16 cellular contexts compared by ENCODE assay signal in the genomic region with DNA sequence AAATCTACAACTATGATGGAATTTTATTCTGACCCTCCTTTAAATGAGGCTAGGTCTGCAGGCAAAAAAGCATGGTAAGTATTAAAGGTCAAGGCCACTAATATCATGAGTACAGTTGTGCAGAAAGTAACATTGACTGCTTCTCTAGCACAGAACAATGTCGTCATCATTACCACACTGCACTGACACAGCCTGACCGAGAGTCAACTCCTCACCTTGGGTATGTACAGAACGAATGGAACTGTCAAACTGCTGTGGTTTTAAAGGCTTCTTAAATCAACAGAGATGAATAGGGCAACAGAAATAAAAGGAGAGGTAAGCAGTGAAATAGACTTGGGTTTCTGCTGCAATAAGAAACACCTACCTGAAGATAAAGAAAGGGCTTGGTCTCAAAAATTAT.
DNase-seq lines count a peak whose midpoint lies in the region; ATAC-seq, FAIRE-seq and TF ChIP-seq lines count a peak whose summit lies in the region.
"Had no signal": no experiment of that assay in that cellular context is flagged by ENCODE, and none has a peak within 500 bp of the region (broad histone marks: within the 10 kb centered on the region; RNA-seq: fewer than 3 reads in every experiment).

No MANE protein-coding gene starts in this region.

- H4K20me1 ChIP-seq in GM12878 (ENCODE audit: control insufficient read depth, insufficient read depth) = no peaks in the 10 kb centered on the region
- H4K20me1 ChIP-seq: BLaER1 had no signal

- H3K4me3 ChIP-seq in GM12878 = no peak overlapping the region
- H3K4me3 ChIP-seq in ovary = no peak overlapping the region
- H3K4me3 ChIP-seq: BLaER1 had no signal

- H3K4me2 ChIP-seq in GM12878 (ENCODE audit: control insufficient read depth, insufficient read depth) = no peak overlapping the region
- H3K4me2 ChIP-seq: BLaER1 had no signal

- no peak overlapping the region for H3K4me3 Mint-ChIP-seq in neural crest cell
- H3K4me3 Mint-ChIP-seq: CD4-positive, CD25-positive, alpha-beta regulatory T cell had no signal

- H3K9ac ChIP-seq in GM12878 (ENCODE audit: control insufficient read depth, insufficient read depth, low read length) = no peak overlapping the region
- H3K9ac ChIP-seq: BLaER1 had no signal

- peak overlapping the region; percentile 30 for H3K27ac Mint-ChIP-seq in neural crest cell (ENCODE audit: unreplicated experiment)
- H3K27ac Mint-ChIP-seq: CD4-positive, CD25-positive, alpha-beta regulatory T cell had no signal

- SMC1A ChIA-PET in GM12878 (lab: Charles Lee; ENCODE audit: uncharacterized antibody, unreplicated experiment) = no interaction called here

- no TSS peak for BruUV-seq in GM12878 (replicated peaks; lab: Mats Ljungman, UMichigan)

- RAD21 ChIA-PET in GM12878 (lab: Charles Lee; ENCODE audit: unreplicated experiment) = interaction anchor here (1.3 kb wide), 1 partner anchor 16 kb away, joined by 3 read pairs; no protein-coding TSS in a partner anchor

- intact Hi-C loops in GM12878 (cut with micrococcal nuclease; ENCODE audit: unreplicated experiment) = no loop called here
- intact Hi-C loops in ovary (cut with DNase I) = no loop called here

- no peaks in the 10 kb centered on the region for H3K4me1 Mint-ChIP-seq in neural crest cell
- H3K4me1 Mint-ChIP-seq: CD4-positive, CD25-positive, alpha-beta regulatory T cell had no signal

- POLR2A ChIA-PET in GM12878 (lab: Charles Lee) = no interaction called here

- H3K27ac ChIP-seq in C4-2B (peak overlapping the region; percentile 59; the same call in 1 of the 2 replicates), GM12878 (ENCODE audit: control insufficient read depth, insufficient read depth) (no peak overlapping the region), ovary (no peak overlapping the region)
- H3K27ac ChIP-seq: BLaER1 had no signal

- no peak for DNase-seq in GM12878 (ENCODE audit: low read depth, low spot score)
- no peak for DNase-seq in neural crest cell (ENCODE audit: low read depth, low spot score)
- no peak for DNase-seq in ovary
- no peak for DNase-seq in activated CD4-positive, alpha-beta T cell treated with anti-CD3 and anti-CD28 coated beads, Interleukin-2, amount 50 U/mL, for 4 hours
- DNase-seq: 8988T; AML-193; CD4-positive, CD25-positive, alpha-beta regulatory T cell; DMS53; GF-D8 had no signal

- no peak for FAIRE-seq in GM12878 (lab: Jason Lieb, UNC)
- FAIRE-seq: H54, HTR-8/SVneo had no signal

- H3K9me3 ChIP-seq in GM12878 (replicated peaks; ENCODE audit: control insufficient read depth, insufficient read depth, low read length) (no peaks in the 10 kb centered on the region), ovary (no peaks in the 10 kb centered on the region)
- H3K9me3 ChIP-seq: BLaER1 had no signal

- WGBS in GM12878 (ENCODE audit: insufficient coverage, insufficient replicate concordance, low lambda C conversion rate, missing lambda C conversion rate) = 2% methylated on average over 3 of the region's 3 CpGs
- WGBS in ovary, 3 donors = 27 to 32% (median 29%) methylated on average over 3 of the region's 3 CpGs

- no peaks in the 10 kb centered on the region for H3K79me2 ChIP-seq in GM12878 (ENCODE audit: control insufficient read depth, insufficient read depth, low read length)

- H3K27me3 ChIP-seq in GM12878 (replicated peaks in 1 of 2; ENCODE audit: control insufficient read depth in 2 of 2, insufficient read depth in 2 of 2, low read length in 1 of 2) (no peaks in the 10 kb centered on the region), ovary (no peaks in the 10 kb centered on the region)
- H3K27me3 ChIP-seq: BLaER1 had no signal

- no peaks in the 10 kb centered on the region for H3K36me3 Mint-ChIP-seq in neural crest cell (ENCODE audit: low read depth)
- H3K36me3 Mint-ChIP-seq: CD4-positive, CD25-positive, alpha-beta regulatory T cell had no signal

- peaks cover 2% of the 10 kb centered on the region for H3K9me3 Mint-ChIP-seq in neural crest cell

- TF ChIP-seq RAD21 in GM12878 (IDR thresholded peaks at IDR 0.05; ENCODE audit: insufficient read depth, low read depth, low read length) = no peak

- ATAC-seq in HG02798 (IDR thresholded peaks at IDR 0.05; ENCODE audit: poor library complexity, unreplicated experiment) (peak; percentile 56), GM12878 (peak; percentile 94), HG03469 (IDR thresholded peaks at IDR 0.05; ENCODE audit: unreplicated experiment) (no peak)
- ATAC-seq: HCT116 had no signal

- TF ChIP-seq CTCF in C4-2B (conservative IDR thresholded peaks at IDR 0.05) = no peak
- no peak for TF ChIP-seq CTCF in GM12878 (IDR thresholded peaks at IDR 0.05 in 2 of 3, conservative IDR thresholded peaks at IDR 0.05 in 1 of 3; ENCODE audit: control insufficient read depth in 2 of 3, extremely low read depth in 1 of 3, insufficient read depth in 1 of 3, low read depth in 3 of 3, low read length in 3 of 3)
- no peak for TF ChIP-seq CTCF in neural crest cell (conservative IDR thresholded peaks at IDR 0.05)
- no peak for TF ChIP-seq CTCF in ovary (IDR thresholded peaks at IDR 0.05)

- CTCF ChIA-PET in GM12878 (lab: Yijun Ruan, JAX) = interaction anchor here (0.8 to 1.3 kb wide), 2 partner anchors 16 to 577 kb away, joined by 3 to 4 read pairs; no protein-coding TSS in a partner anchor

- in situ Hi-C loops in GM12878 (cut with MboI) = no loop called here

- no peak; a peak in 1 of 4 replicates for TF ChIP-seq EP300 in GM12878 (IDR thresholded peaks at IDR 0.05; ENCODE audit: borderline replicate concordance in 1 of 2, control insufficient read depth in 1 of 2, low read depth in 2 of 2, low read length in 2 of 2)
- no peak for TF ChIP-seq EP300 in ovary (IDR thresholded peaks at IDR 0.05)

- TF ChIP-seq POLR2A in GM12878 (IDR thresholded peaks at IDR 0.05; ENCODE audit: low read depth, low read length) (no peak), ovary (IDR thresholded peaks at IDR 0.05) (no peak)

- H3K36me3 ChIP-seq in GM12878 (ENCODE audit: control insufficient read depth in 2 of 2, insufficient read depth in 2 of 2, low read length in 1 of 2) = no peaks in the 10 kb centered on the region
- H3K36me3 ChIP-seq in ovary = no peaks in the 10 kb centered on the region
- H3K36me3 ChIP-seq: BLaER1 had no signal

- H2AFZ ChIP-seq in GM12878 (ENCODE audit: control insufficient read depth, low read depth, low read length) = no peak overlapping the region

- peaks cover 4% of the 10 kb centered on the region for H3K27me3 Mint-ChIP-seq in neural crest cell (ENCODE audit: low read depth)
- H3K27me3 Mint-ChIP-seq: CD4-positive, CD25-positive, alpha-beta regulatory T cell had no signal

- H3K4me1 ChIP-seq in GM12878 (ENCODE audit: control insufficient read depth, insufficient read depth, low read length) (no peaks in the 10 kb centered on the region), ovary (ENCODE audit: insufficient read depth) (no peaks in the 10 kb centered on the region)
- H3K4me1 ChIP-seq: BLaER1 had no signal

TF ChIP-seq in GM12878, 131 proteins besides CTCF, POLR2A, EP300 and RAD21:
- TF ChIP-seq NR2F1 (conservative IDR thresholded peaks at IDR 0.05) = peak; percentile 38; the same call in 1 of the 2 replicates
- TF ChIP-seq MLLT1 (IDR thresholded peaks at IDR 0.05) = no peak
- no peak for TF ChIP-seq NR2C2 (IDR thresholded peaks at IDR 0.05; ENCODE audit: borderline replicate concordance, control insufficient read depth, insufficient read length, low read depth)
- TF ChIP-seq MYC (IDR thresholded peaks at IDR 0.05; ENCODE audit: insufficient read depth, insufficient read length, insufficient replicate concordance, low read length, severe bottlenecking) = no peak
- no peak for TF ChIP-seq SMARCA5 (IDR thresholded peaks at IDR 0.05)
- TF ChIP-seq ZNF207 (IDR thresholded peaks at IDR 0.05; ENCODE audit: borderline replicate concordance) = no peak
- TF ChIP-seq ATF7 (IDR thresholded peaks at IDR 0.05; ENCODE audit: low read depth) = peak; percentile 95
- no peak for TF ChIP-seq NR2C1 (IDR thresholded peaks at IDR 0.05)
- TF ChIP-seq, protein P1, sequence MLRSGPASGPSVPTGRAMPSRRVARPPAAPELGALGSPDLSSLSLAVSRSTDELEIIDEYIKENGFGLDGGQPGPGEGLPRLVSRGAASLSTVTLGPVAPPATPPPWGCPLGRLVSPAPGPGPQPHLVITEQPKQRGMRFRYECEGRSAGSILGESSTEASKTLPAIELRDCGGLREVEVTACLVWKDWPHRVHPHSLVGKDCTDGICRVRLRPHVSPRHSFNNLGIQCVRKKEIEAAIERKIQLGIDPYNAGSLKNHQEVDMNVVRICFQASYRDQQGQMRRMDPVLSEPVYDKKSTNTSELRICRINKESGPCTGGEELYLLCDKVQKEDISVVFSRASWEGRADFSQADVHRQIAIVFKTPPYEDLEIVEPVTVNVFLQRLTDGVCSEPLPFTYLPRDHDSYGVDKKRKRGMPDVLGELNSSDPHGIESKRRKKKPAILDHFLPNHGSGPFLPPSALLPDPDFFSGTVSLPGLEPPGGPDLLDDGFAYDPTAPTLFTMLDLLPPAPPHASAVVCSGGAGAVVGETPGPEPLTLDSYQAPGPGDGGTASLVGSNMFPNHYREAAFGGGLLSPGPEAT (IDR thresholded peaks at IDR 0.05; ENCODE audit: low read depth) = no peak
